ENCODE assay signal across 2 cellular contexts in the genomic region with DNA sequence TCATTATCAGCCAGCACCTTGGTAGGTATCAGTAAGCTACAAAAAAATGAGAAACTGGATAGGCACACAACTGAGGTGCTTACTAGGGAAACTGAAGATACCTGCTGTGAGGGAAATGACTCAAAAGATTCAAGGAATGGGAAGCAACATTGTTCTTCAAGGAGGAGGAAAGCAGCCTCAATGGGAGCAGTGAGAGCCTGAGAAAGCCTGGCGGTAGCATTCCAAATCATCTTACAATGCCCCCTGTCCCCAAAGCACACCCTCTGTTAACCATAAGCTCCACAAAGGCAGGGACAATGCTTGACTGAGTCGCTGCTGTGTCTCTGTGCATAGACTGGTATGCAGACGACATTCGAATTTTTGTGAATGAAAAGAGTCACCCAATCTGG.
TF ChIP-seq lines count a peak whose summit lies in the region.

No MANE protein-coding gene starts in this region.

TF ChIP-seq in GM23338, 12 proteins besides CTCF, POLR2A, EP300 and RAD21:
- TF ChIP-seq NANOG (IDR thresholded peaks at IDR 0.05; ENCODE audit: borderline replicate concordance) (peak; percentile 50; the same call in 1 of the 2 replicates), ZNF331 (CRISPR knock-in tag; IDR thresholded peaks at IDR 0.05; ENCODE audit: low read depth) (no peak), EZH2phosphoT487 (IDR thresholded peaks at IDR 0.05; ENCODE audit: unreplicated experiment) (no peak)
- TF ChIP-seq, protein P1, sequence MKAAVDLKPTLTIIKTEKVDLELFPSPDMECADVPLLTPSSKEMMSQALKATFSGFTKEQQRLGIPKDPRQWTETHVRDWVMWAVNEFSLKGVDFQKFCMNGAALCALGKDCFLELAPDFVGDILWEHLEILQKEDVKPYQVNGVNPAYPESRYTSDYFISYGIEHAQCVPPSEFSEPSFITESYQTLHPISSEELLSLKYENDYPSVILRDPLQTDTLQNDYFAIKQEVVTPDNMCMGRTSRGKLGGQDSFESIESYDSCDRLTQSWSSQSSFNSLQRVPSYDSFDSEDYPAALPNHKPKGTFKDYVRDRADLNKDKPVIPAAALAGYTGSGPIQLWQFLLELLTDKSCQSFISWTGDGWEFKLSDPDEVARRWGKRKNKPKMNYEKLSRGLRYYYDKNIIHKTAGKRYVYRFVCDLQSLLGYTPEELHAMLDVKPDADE (IDR thresholded peaks at IDR 0.05), result no peak

TF ChIP-seq in WTC11, 78 proteins besides CTCF, POLR2A, EP300 and RAD21 (continued from another document):
- TF ChIP-seq ZNF423 (CRISPR knock-in tag; IDR thresholded peaks at IDR 0.05), result peak; percentile 44; the same call in 1 of the 2 replicates
- no peak for TF ChIP-seq TEAD4 (CRISPR knock-in tag; IDR thresholded peaks at IDR 0.05)
- TF ChIP-seq, protein P2, sequence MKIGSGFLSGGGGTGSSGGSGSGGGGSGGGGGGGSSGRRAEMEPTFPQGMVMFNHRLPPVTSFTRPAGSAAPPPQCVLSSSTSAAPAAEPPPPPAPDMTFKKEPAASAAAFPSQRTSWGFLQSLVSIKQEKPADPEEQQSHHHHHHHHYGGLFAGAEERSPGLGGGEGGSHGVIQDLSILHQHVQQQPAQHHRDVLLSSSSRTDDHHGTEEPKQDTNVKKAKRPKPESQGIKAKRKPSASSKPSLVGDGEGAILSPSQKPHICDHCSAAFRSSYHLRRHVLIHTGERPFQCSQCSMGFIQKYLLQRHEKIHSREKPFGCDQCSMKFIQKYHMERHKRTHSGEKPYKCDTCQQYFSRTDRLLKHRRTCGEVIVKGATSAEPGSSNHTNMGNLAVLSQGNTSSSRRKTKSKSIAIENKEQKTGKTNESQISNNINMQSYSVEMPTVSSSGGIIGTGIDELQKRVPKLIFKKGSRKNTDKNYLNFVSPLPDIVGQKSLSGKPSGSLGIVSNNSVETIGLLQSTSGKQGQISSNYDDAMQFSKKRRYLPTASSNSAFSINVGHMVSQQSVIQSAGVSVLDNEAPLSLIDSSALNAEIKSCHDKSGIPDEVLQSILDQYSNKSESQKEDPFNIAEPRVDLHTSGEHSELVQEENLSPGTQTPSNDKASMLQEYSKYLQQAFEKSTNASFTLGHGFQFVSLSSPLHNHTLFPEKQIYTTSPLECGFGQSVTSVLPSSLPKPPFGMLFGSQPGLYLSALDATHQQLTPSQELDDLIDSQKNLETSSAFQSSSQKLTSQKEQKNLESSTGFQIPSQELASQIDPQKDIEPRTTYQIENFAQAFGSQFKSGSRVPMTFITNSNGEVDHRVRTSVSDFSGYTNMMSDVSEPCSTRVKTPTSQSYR (CRISPR knock-in tag; IDR thresholded peaks at IDR 0.05), result peak; percentile 19; the same call in 1 of the 2 replicates
